In genomic region chr19:34241513-34242337, GRCh38 we compare ENCODE assay signal across 8 cellular contexts. TPM values are rescaled to one million over a fixed set of nuclear protein-coding genes. Genes with fewer than 3 reads are reported as not detected.
DNase-seq lines count a peak whose midpoint lies in the region; ATAC-seq and TF ChIP-seq lines count a peak whose summit lies in the region.

No MANE protein-coding gene starts in this region.

- ATAC-seq in GM18907 (IDR thresholded peaks at IDR 0.05; ENCODE audit: unreplicated experiment), result no peak
- no peak for ATAC-seq in HG03354 (IDR thresholded peaks at IDR 0.05; ENCODE audit: poor library complexity, severe bottlenecking, unreplicated experiment)
- ATAC-seq in GM18520 (IDR thresholded peaks at IDR 0.05; ENCODE audit: unreplicated experiment), result no peak

- H3K27ac ChIP-seq in SJCRH30, result no peak overlapping the region

- H3K36me3 ChIP-seq in SJCRH30 (no peaks in the 10 kb centered on the region; the same call in 1 of the 2 replicates), kidney epithelial cell (ENCODE audit: control insufficient read depth, insufficient read depth, low read length) (no peaks in the 10 kb centered on the region)

- TF ChIP-seq CTCF in kidney epithelial cell (IDR thresholded peaks at IDR 0.05; ENCODE audit: insufficient read depth, low read length, poor library complexity, severe bottlenecking), result peak; percentile 77

- DNase-seq in DMS153 treated with DMSO at 0.1 percent for 48 hours (lab: John Stamatoyannopoulos, UW; ENCODE audit: unreplicated experiment) (peak; percentile 72), SJCRH30 (peak; percentile 87 to 92), kidney epithelial cell (ENCODE audit: low read depth) (no peak), GOT3 (lab: John Stamatoyannopoulos, UW) (no peak)
- DNase-seq in Jurkat, Clone E6-1 (ENCODE audit: low read depth, low spot score), result peak; percentile 16

- H3K9me3 ChIP-seq in SJCRH30 (replicated peaks), result no peaks in the 10 kb centered on the region

- H3K4me3 ChIP-seq in Jurkat, Clone E6-1 (ENCODE audit: low read length), result no peak overlapping the region
- no peak overlapping the region for H3K4me3 ChIP-seq in SJCRH30
- no peak overlapping the region for H3K4me3 ChIP-seq in kidney epithelial cell (ENCODE audit: low read depth, low read length)

- H3K27me3 ChIP-seq in SJCRH30 (no peaks in the 10 kb centered on the region), kidney epithelial cell (ENCODE audit: control insufficient read depth, insufficient read depth, low read length) (no peaks in the 10 kb centered on the region)

- peaks cover 21% of the 10 kb centered on the region for H3K4me1 ChIP-seq in SJCRH30

RNA-seq across cellular contexts. Expression of gene GARRE1, which starts 12.6 kb away (rescaled TPM):
- polyA plus RNA-seq in Jurkat, Clone E6-1 (2012; ENCODE audit: insufficient read depth, insufficient read length), result 8.0 TPM
- 15.8 and 17.5 TPM in 2 replicates for total RNA-seq in SJCRH30 (2014; rRNA removed; shearing (Covaris generic))
- total RNA-seq in kidney epithelial cell, result 14.8 and 18.6 TPM in 2 replicates

Comparison
In these comparisons a context has a peak if more than half of its experiments do, and no peak if none do; other contexts are left out.
1. DNase-seq: peak in DMS153 treated with DMSO at 0.1 percent for 48 hours (single experiment), Jurkat, Clone E6-1 (single experiment) and SJCRH30 (2 of 2); none in kidney epithelial cell (single experiment) and GOT3 (single experiment).